Comparison of ENCODE assay signal across 4 cellular contexts in genomic region chr3:124884474-124884832, GRCh38. TPM values are rescaled to one million over a fixed set of nuclear protein-coding genes. Genes with fewer than 3 reads are reported as not detected.
"Had no signal": no experiment of that assay in that cellular context is flagged by ENCODE, and none has a peak within 500 bp of the region (broad histone marks: within the 10 kb centered on the region; RNA-seq: fewer than 3 reads in every experiment).

No MANE protein-coding gene starts in this region.

RNA-seq across cellular contexts. Expression of gene ITGB5, which starts 2.7 kb away (rescaled TPM):
- total RNA-seq: activated CD8-positive, alpha-beta T cell treated with anti-CD3 and anti-CD28 coated beads, Interleukin-2, amount 10 ng/mL, durations not matched to agents 7 days and 5 days had no signal

RNA-seq across cellular contexts. Expression of gene MUC13, which starts 50.1 kb away (rescaled TPM):
- total RNA-seq: activated CD8-positive, alpha-beta T cell treated with anti-CD3 and anti-CD28 coated beads, Interleukin-2, amount 10 ng/mL, durations not matched to agents 7 days and 5 days; esophagus mucosa; occipital lobe; pulmonary artery endothelial cell had no signal
